1 cellular context compared by ENCODE assay signal in genomic region chr20:63955846-63956663, GRCh38.
A peak's percentile ranks its signal among the peaks of the same experiment; 100 is the strongest.
TF ChIP-seq lines count a peak whose summit lies in the region.

UCKL1 (minus strand) TSS chr20:63956416; CDS start chr20:63956372, 44 bp downstream.

TF ChIP-seq in K562, 482 proteins besides CTCF, POLR2A, EP300 and RAD21 (continued from another document and continues in another):
- TF ChIP-seq GMEB1 (CRISPR knock-in tag; IDR thresholded peaks at IDR 0.05) (peak; percentile 67), TEAD1 (CRISPR knock-in tag; IDR thresholded peaks at IDR 0.05) (peak; percentile 50 to 79; a peak in 2 of 4 replicates), TCF3 (CRISPR knock-in tag; IDR thresholded peaks at IDR 0.05) (0 out of 2 replicates have a peak, but pooled peaks have one; percentile 19), ZNF175 (CRISPR knock-in tag; IDR thresholded peaks at IDR 0.05; ENCODE audit: low read depth) (peak; percentile 96), HMBOX1 (IDR thresholded peaks at IDR 0.05) (no peak), BRCA1 (IDR thresholded peaks at IDR 0.05) (no peak), BRCA1 (CRISPR knock-in tag; IDR thresholded peaks at IDR 0.05) (no peak), RNF2 (IDR thresholded peaks at IDR 0.05) (peak; percentile 86), BCLAF1 (IDR thresholded peaks at IDR 0.05; ENCODE audit: borderline replicate concordance in 1 of 2, control insufficient read depth in 1 of 2, low read depth in 2 of 2, low read length in 1 of 2) (0 out of 4 replicates have a peak, but pooled peaks of 1 of the 2 experiments have one; percentile 66), LEF1 (IDR thresholded peaks at IDR 0.05) (no peak), POLR2H (tag; IDR thresholded peaks at IDR 0.05; ENCODE audit: low read depth) (peak; percentile 79; the same call in 1 of the 2 replicates), RBM14 (IDR thresholded peaks at IDR 0.05; ENCODE audit: borderline replicate concordance, insufficient read depth, low read depth, low read length) (0 out of 2 replicates have a peak, but pooled peaks have one; percentile 29), CCNT2 (IDR thresholded peaks at IDR 0.05; ENCODE audit: borderline replicate concordance, extremely low read depth, insufficient read length, low read depth, low read length) (peak; percentile 87), ESRRB (CRISPR knock-in tag; IDR thresholded peaks at IDR 0.05; ENCODE audit: borderline replicate concordance) (no peak), ZNF347 (CRISPR knock-in tag; IDR thresholded peaks at IDR 0.05; ENCODE audit: low read depth) (no peak), ZNF639 (CRISPR knock-in tag; conservative IDR thresholded peaks at IDR 0.05 in 1 of 2, IDR thresholded peaks at IDR 0.05 in 1 of 2) (peak in 1 of 2 experiments; percentile 90; a peak in 2 of 4 replicates), ZBTB33 (CRISPR knock-in tag; IDR thresholded peaks at IDR 0.05) (0 out of 2 replicates have a peak, but pooled peaks have one; percentile 27), HDAC8 (tag; IDR thresholded peaks at IDR 0.05) (0 out of 2 replicates have a peak, but pooled peaks have one; percentile 54), ARID4B (CRISPR knock-in tag; IDR thresholded peaks at IDR 0.05) (peak; percentile 96), MECOM (CRISPR knock-in tag; IDR thresholded peaks at IDR 0.05) (no peak), HMG20B (CRISPR knock-in tag; IDR thresholded peaks at IDR 0.05) (no peak), ZNF124 (CRISPR knock-in tag; IDR thresholded peaks at IDR 0.05) (no peak; the same call in 1 of the 2 replicates), THRA (IDR thresholded peaks at IDR 0.05) (no peak), AFF1 (IDR thresholded peaks at IDR 0.05; ENCODE audit: low read depth in 1 of 2, partially characterized antibody in 2 of 2) (peak in 1 of 2 experiments; percentile 97), RBM39 (optimal IDR thresholded peaks at IDR 0.05; ENCODE audit: low read depth, low read length) (no peak), TAF15 (IDR thresholded peaks at IDR 0.05; ENCODE audit: low read depth, low read length) (no peak), DPF2 (IDR thresholded peaks at IDR 0.05) (no peak), ZNF79 (CRISPR knock-in tag; IDR thresholded peaks at IDR 0.05; ENCODE audit: low read depth) (0 out of 2 replicates have a peak, but pooled peaks have one; percentile 29), MAFG (tag; conservative IDR thresholded peaks at IDR 0.05) (no peak), ZBTB12 (CRISPR knock-in tag; IDR thresholded peaks at IDR 0.05) (0 out of 2 replicates have a peak, but pooled peaks have one; percentile 34), NR1H2 (CRISPR knock-in tag; IDR thresholded peaks at IDR 0.05) (peak; percentile 71; the same call in 1 of the 2 replicates), FUS (optimal IDR thresholded peaks at IDR 0.05; ENCODE audit: low read depth, low read length) (peak; percentile 13), ZNF395 (CRISPR knock-in tag; IDR thresholded peaks at IDR 0.05) (peak; percentile 98), NCOA2 (IDR thresholded peaks at IDR 0.05; ENCODE audit: partially characterized antibody in 2 of 2) (no peak), SMAD2 (IDR thresholded peaks at IDR 0.05; ENCODE audit: low read depth, low read length) (no peak)
